In genomic region chr12:111221296-111222026, GRCh38 we compare ENCODE assay signal across 19 cellular contexts.
DNase-seq lines count a peak whose midpoint lies in the region; ATAC-seq and TF ChIP-seq lines count a peak whose summit lies in the region.
"Had no signal": no experiment of that assay in that cellular context is flagged by ENCODE, and none has a peak within 500 bp of the region (broad histone marks: within the 10 kb centered on the region; RNA-seq: fewer than 3 reads in every experiment).

No MANE protein-coding gene starts in this region.

- no peaks in the 10 kb centered on the region for H3K9me3 Mint-ChIP-seq in endothelial cell (ENCODE audit: unreplicated experiment)
- H3K9me3 Mint-ChIP-seq: CD4-positive, alpha-beta memory T cell had no signal

- H3K27ac Mint-ChIP-seq in endothelial cell (ENCODE audit: unreplicated experiment): peak overlapping the region; percentile 45
- H3K27ac Mint-ChIP-seq: CD4-positive, alpha-beta memory T cell had no signal

- no peaks in the 10 kb centered on the region for H3K27me3 Mint-ChIP-seq in endothelial cell (ENCODE audit: unreplicated experiment)

- no peaks in the 10 kb centered on the region; the same call in 1 of the 2 replicates for H3K36me3 ChIP-seq in H7 (replicated peaks; ENCODE audit: control insufficient read depth, insufficient read depth, low read length)
- H3K36me3 ChIP-seq: Peyer's patch had no signal

- no peak overlapping the region for H3K4me3 ChIP-seq in H7 (ENCODE audit: insufficient read depth, low read depth, low read length)
- H3K4me3 ChIP-seq: Peyer's patch had no signal

- H3K4me1 Mint-ChIP-seq in endothelial cell (ENCODE audit: unreplicated experiment): peaks cover 27% of the 10 kb centered on the region

- no peak overlapping the region for H3K4me3 Mint-ChIP-seq in endothelial cell (ENCODE audit: unreplicated experiment)
- H3K4me3 Mint-ChIP-seq: CD4-positive, alpha-beta memory T cell had no signal

- peaks cover 3% of the 10 kb centered on the region for H3K36me3 Mint-ChIP-seq in endothelial cell (ENCODE audit: low read depth, unreplicated experiment)
- H3K36me3 Mint-ChIP-seq: CD4-positive, alpha-beta memory T cell had no signal

- TF ChIP-seq CTCF in endothelial cell (IDR thresholded peaks at IDR 0.05; ENCODE audit: unreplicated experiment): no peak

- no peaks in the 10 kb centered on the region for H3K27me3 ChIP-seq in H7 (ENCODE audit: control insufficient read depth, insufficient read depth, low read length)
- H3K27me3 ChIP-seq: Peyer's patch had no signal

- DNase-seq in CD1c-positive myeloid dendritic cell (ENCODE audit: extremely low spot score) (peak; percentile 61), H7 (peak; percentile 42), NOMO-1 treated with DMSO at 0.1 percent for 48 hours (lab: John Stamatoyannopoulos, UW; ENCODE audit: unreplicated experiment) (peak; percentile 53), endothelial cell (ENCODE audit: low spot score) (no peak), NCI-H2227 (lab: John Stamatoyannopoulos, UW; ENCODE audit: unreplicated experiment) (no peak), NCI-H82 treated with DMSO at 0.1 percent for 48 hours (lab: John Stamatoyannopoulos, UW; ENCODE audit: unreplicated experiment) (no peak)
- DNase-seq in activated naive CD4-positive, alpha-beta T cell treated with Interleukin-2 at 50 U/mL for 16 hours: no peak
- DNase-seq: ACHN; CD4-positive, alpha-beta memory T cell; GF-D8; NCI-H1105; NCI-H2029 treated with DMSO at 0.1 percent for 48 hours; NCI-H2227 treated with DMSO at 0.1 percent for 48 hours; NCI-H526; Peyer's patch; Right ventricle myocardium superior; T-helper 9 cell had no signal

- no peak for ATAC-seq in GM21737 (IDR thresholded peaks at IDR 0.05; ENCODE audit: unreplicated experiment)
- ATAC-seq: HCT116 had no signal

Comparison
In these comparisons a context has a peak if more than half of its experiments do, and no peak if none do; other contexts are left out.
1. DNase-seq: peak in CD1c-positive myeloid dendritic cell (single experiment), H7 (single experiment) and NOMO-1 treated with DMSO at 0.1 percent for 48 hours (single experiment); none in endothelial cell (single experiment), NCI-H2227 (single experiment), activated naive CD4-positive, alpha-beta T cell treated with Interleukin-2 at 50 U/mL for 16 hours (single experiment) and NCI-H82 treated with DMSO at 0.1 percent for 48 hours (single experiment).